In the genomic region with DNA sequence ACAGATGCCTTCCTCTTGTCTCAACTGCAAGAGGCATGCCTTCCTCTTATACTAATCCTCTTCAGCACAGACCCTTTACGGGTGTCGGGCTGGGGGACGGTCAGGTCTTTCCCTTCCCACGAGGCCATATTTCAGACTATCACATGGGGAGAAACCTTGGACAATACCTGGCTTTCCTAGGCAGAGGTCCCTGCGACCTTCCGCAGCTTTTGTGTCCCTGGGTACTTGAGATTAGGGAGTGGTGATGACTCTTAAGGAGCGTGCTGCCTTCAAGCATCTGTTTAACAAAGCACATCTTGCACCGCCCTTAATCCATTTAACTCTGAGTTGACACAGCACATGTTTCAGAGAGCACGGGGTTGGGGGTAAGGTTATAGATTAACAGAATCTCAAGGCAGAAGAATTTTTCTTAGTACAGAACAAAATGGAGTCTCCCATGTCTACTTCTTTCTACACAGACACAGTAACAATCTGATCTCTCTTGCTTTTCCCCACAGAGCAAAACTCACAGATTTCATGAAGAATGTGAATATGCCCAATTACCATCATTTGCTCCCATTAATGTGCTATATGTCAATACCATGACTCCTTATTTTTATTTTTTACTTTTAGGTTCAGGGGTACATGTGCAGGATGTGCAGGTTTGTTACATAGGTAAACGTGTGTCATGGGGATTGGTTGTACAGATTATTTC, we compare ENCODE assay signal across 6 cellular contexts. TPM values are rescaled to one million over a fixed set of nuclear protein-coding genes. Genes with fewer than 3 reads are reported as not detected.
DNase-seq lines count a peak whose midpoint lies in the region; ATAC-seq and TF ChIP-seq lines count a peak whose summit lies in the region.
"Not testable (repeated sequence)": the region's sequence is repeated elsewhere in the genome, so short reads cannot be mapped to it uniquely, and the experiment has no call there.

No MANE protein-coding gene starts in this region.

- not testable (repeated sequence) for H3K9me3 ChIP-seq in Caco-2, left lung, upper lobe of left lung

- not testable (repeated sequence) for TF ChIP-seq CTCF in Caco-2 (IDR thresholded peaks at IDR 0.05; ENCODE audit: insufficient read depth in 1 of 2, low read depth in 1 of 2, low read length in 1 of 2, severe bottlenecking in 1 of 2, unreplicated experiment in 1 of 2); left lung (IDR thresholded peaks at IDR 0.05); nephron (IDR thresholded peaks at IDR 0.05; ENCODE audit: unreplicated experiment in 3 of 3); upper lobe of left lung (IDR thresholded peaks at IDR 0.05)

- peak; percentile 17 for ATAC-seq in left lung
- ATAC-seq in upper lobe of left lung (ENCODE audit: low FRiP score in 2 of 2) = not testable (repeated sequence)

- H3K27ac ChIP-seq in epithelial cell of prostate (peak overlapping the region; percentile 5), upper lobe of left lung (peak overlapping the region in 3 of 4 donors; percentile 27 to 43 (median 35))
- not testable (repeated sequence) for H3K27ac ChIP-seq in left lung

- POLR2A ChIA-PET in Caco-2 (lab: Charles Lee) = not testable (repeated sequence)

- H3K4me3 Mint-ChIP-seq in Caco-2 (ENCODE audit: unreplicated experiment) = peak overlapping the region; percentile 71
- H3K4me3 Mint-ChIP-seq in activated naive CD8-positive, alpha-beta T cell treated with anti-CD3 and anti-CD28 coated beads for 36 hours; nephron: not testable (repeated sequence)

- BruUV-seq in Caco-2 (replicated peaks; lab: Mats Ljungman, UMichigan) = TSS peak; percentile 80

- TF ChIP-seq EP300 in upper lobe of left lung (IDR thresholded peaks at IDR 0.05) = not testable (repeated sequence)

- H3K4me1 ChIP-seq in Caco-2 = peaks cover 47% of the 10 kb centered on the region
- not testable (repeated sequence) for H3K4me1 ChIP-seq in left lung, upper lobe of left lung

- intact Hi-C loops in Caco-2 (cut with micrococcal nuclease; ENCODE audit: unreplicated experiment); left lung (cut with DNase I): not testable (repeated sequence)

- H3K9me3 Mint-ChIP-seq in Caco-2 (ENCODE audit: unreplicated experiment); activated naive CD8-positive, alpha-beta T cell treated with anti-CD3 and anti-CD28 coated beads for 36 hours; nephron: not testable (repeated sequence)

- DNase-seq in Caco-2 = peak; percentile 64 to 73
- not testable (repeated sequence) for DNase-seq in activated naive CD8-positive, alpha-beta T cell treated with anti-CD3 and anti-CD28 coated beads for 36 hours; epithelial cell of prostate (ENCODE audit: low read depth, low spot score); upper lobe of left lung
- DNase-seq in left lung = peak in 1 of 2 donors; percentile 21

- not testable (repeated sequence) for H3K36me3 ChIP-seq in Caco-2 (ENCODE audit: control insufficient read depth, insufficient read depth, low read length); left lung; upper lobe of left lung

- WGBS in upper lobe of left lung, 2 donors = 59 to 60% methylated on average over 9 of the region's 10 CpGs

- H3K27me3 ChIP-seq in Caco-2 (replicated peaks; ENCODE audit: control insufficient read depth, insufficient read depth, low read length); left lung; upper lobe of left lung: not testable (repeated sequence)

- H3K27ac Mint-ChIP-seq in Caco-2 (ENCODE audit: unreplicated experiment) (peak overlapping the region; percentile 96), nephron (peak overlapping the region; percentile 10 to 91 (median 11))
- peak overlapping the region; percentile 25 for H3K27ac Mint-ChIP-seq in activated naive CD8-positive, alpha-beta T cell treated with anti-CD3 and anti-CD28 coated beads for 36 hours

- not testable (repeated sequence) for H3K27me3 Mint-ChIP-seq in Caco-2 (ENCODE audit: insufficient read depth, unreplicated experiment); activated naive CD8-positive, alpha-beta T cell treated with anti-CD3 and anti-CD28 coated beads for 36 hours; nephron (ENCODE audit: low read depth)

- H3K4me1 Mint-ChIP-seq in Caco-2 (ENCODE audit: low read depth, unreplicated experiment) = peaks cover 22% of the 10 kb centered on the region
- H3K4me1 Mint-ChIP-seq in activated naive CD8-positive, alpha-beta T cell treated with anti-CD3 and anti-CD28 coated beads for 36 hours; nephron: not testable (repeated sequence)

- not testable (repeated sequence) for TF ChIP-seq POLR2A in upper lobe of left lung (IDR thresholded peaks at IDR 0.05)

- CTCF ChIA-PET in Caco-2 (lab: Charles Lee) = not testable (repeated sequence)

- H3K4me3 ChIP-seq in Caco-2 (ENCODE audit: low read depth, low read length); left lung; upper lobe of left lung: not testable (repeated sequence)

- H3K36me3 Mint-ChIP-seq in Caco-2 (ENCODE audit: insufficient read depth, unreplicated experiment) = peaks cover 30% of the 10 kb centered on the region
- not testable (repeated sequence) for H3K36me3 Mint-ChIP-seq in activated naive CD8-positive, alpha-beta T cell treated with anti-CD3 and anti-CD28 coated beads for 36 hours; nephron (ENCODE audit: low read depth)

RNA-seq across cellular contexts. Expression of a gene that starts 35.2 kb away (rescaled TPM):
- total RNA-seq in Caco-2 (2022) = 26.3 and 33.0 TPM in 2 replicates
- total RNA-seq in activated naive CD8-positive, alpha-beta T cell treated with anti-CD3 and anti-CD28 coated beads for 36 hours = 1 to 10 TPM; 1.5 to 1.6 TPM
- total RNA-seq in left lung = 100 to 1,000 TPM; 198 to 259 TPM
- total RNA-seq in upper lobe of left lung = 100 to 1,000 TPM in 5 of 6 donors, 10 to 100 TPM in 1; 95.3 to 607 (median 227) TPM

Comparison
In these comparisons a context has a peak if more than half of its experiments do, and no peak if none do; other contexts are left out.
1. H3K27ac Mint-ChIP-seq: peak in every context shown above with its lines; median percentile 96 in Caco-2; 25 in activated naive CD8-positive, alpha-beta T cell treated with anti-CD3 and anti-CD28 coated beads for 36 hours; 11 in nephron.
2. RNA of a gene that starts 35.2 kb away (total RNA-seq): 198 to 259 TPM in left lung, 95.3 to 607 TPM in upper lobe of left lung and 26.3 to 33.0 TPM in Caco-2; 1.5 to 1.6 TPM in activated naive CD8-positive, alpha-beta T cell treated with anti-CD3 and anti-CD28 coated beads for 36 hours; every median in the first group is over 10 times any median in the second.